Comparison of ENCODE assay signal across 16 cellular contexts in the genomic region with DNA sequence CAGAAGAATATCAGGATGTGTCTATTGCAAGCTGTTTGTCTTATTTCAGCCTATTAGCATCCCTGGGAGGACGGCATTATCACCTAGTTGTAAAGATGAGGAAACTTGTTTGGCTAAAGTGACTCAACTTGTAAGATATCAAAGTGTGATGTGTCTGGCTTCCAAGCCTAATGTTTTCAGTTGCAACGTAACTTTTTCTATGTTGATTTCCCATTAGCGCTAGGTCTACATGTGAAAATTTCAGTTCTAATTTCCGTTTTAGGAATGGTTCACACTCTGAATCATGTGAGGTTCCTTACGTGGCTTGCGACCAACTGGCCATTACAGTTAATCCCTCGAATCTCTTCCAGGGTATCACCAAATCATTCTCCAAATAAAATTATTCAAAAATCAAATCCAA. TPM values are rescaled to one million over a fixed set of nuclear protein-coding genes. Genes with fewer than 3 reads are reported as not detected.
DNase-seq lines count a peak whose midpoint lies in the region; ATAC-seq lines count a peak whose summit lies in the region.
"Had no signal": no experiment of that assay in that cellular context is flagged by ENCODE, and none has a peak within 500 bp of the region (broad histone marks: within the 10 kb centered on the region; RNA-seq: fewer than 3 reads in every experiment).

No MANE protein-coding gene starts in this region.

- ATAC-seq in GM18517 (IDR thresholded peaks at IDR 0.05; ENCODE audit: unreplicated experiment) (peak; percentile 41), GM21447 (IDR thresholded peaks at IDR 0.05; ENCODE audit: unreplicated experiment) (peak; percentile 44), HG03025 (IDR thresholded peaks at IDR 0.05; ENCODE audit: low FRiP score, unreplicated experiment) (peak; percentile 31), HG03571 (IDR thresholded peaks at IDR 0.05; ENCODE audit: unreplicated experiment) (peak; percentile 67)

- DNase-seq in NCI-H510A (lab: John Stamatoyannopoulos, UW), result no peak
- no peak for DNase-seq in AG20443 (ENCODE audit: low spot score)
- no peak for DNase-seq in NCI-H446 (lab: John Stamatoyannopoulos, UW)
- DNase-seq in mucosa of gallbladder (ENCODE audit: low spot score), result no peak
- DNase-seq: activated CD4-positive, CD25-positive, alpha-beta regulatory T cell; activated T-cell treated with anti-CD3 and anti-CD28 coated beads for 4 hours; colonic mucosa; IMR-90; midbrain; NCI-H1417; SK-N-SH; stimulated activated CD4-positive, alpha-beta T cell treated with anti-CD3 and anti-CD28 coated beads, Interleukin-4, amount 100 ng/mL, for 1 hour had no signal

RNA-seq across cellular contexts. Expression of a gene that starts 58.0 kb away (rescaled TPM):
- 16.5 TPM for total RNA-seq in mucosa of gallbladder
